In genomic region chr9:102253099-102253498, GRCh38 we compare ENCODE assay signal across 22 cellular contexts.
"Had no signal": no experiment of that assay in that cellular context is flagged by ENCODE, and none has a peak within 500 bp of the region (broad histone marks: within the 10 kb centered on the region; RNA-seq: fewer than 3 reads in every experiment).

No MANE protein-coding gene starts in this region.

- H3K4me3 ChIP-seq: cardiac muscle cell, Peyer's patch had no signal

- DNase-seq: activated CD4-positive, alpha-beta T cell treated with anti-CD3 and anti-CD28 coated beads for 4 hours; activated CD8-positive, alpha-beta memory T cell treated with anti-CD3 and anti-CD28 coated beads, Interleukin-2, amount 50 U/mL, for 4 hours; activated CD8-positive, alpha-beta T cell treated with anti-CD3 and anti-CD28 coated beads for 36 hours; activated gamma-delta T cell treated with Interleukin-2 at 50 U/mL for 16 hours; activated naive CD4-positive, alpha-beta T cell treated with anti-CD3 and anti-CD28 coated beads, Interleukin-2, amount 10 ng/mL, durations not matched to agents 7 days and 5 days; activated naive CD8-positive, alpha-beta T cell treated with anti-CD3 and anti-CD28 coated beads for 36 hours; activated T-cell treated with anti-CD3 and anti-CD28 coated beads, Interleukin-2, amount 50 U/mL, for 72 hours; brain microvascular endothelial cell; KBM-7; NCI-H1048; NCI-H1694 treated with DMSO at 0.1 percent for 48 hours; NCI-H2029 treated with DMSO at 0.1 percent for 48 hours; NCI-H446; NCI-H524 treated with DMSO at 0.1 percent for 48 hours; NCI-H82; Peyer's patch; SIG-M5; T-helper 17 cell; T-helper 9 cell had no signal

- ATAC-seq: activated CD4-positive, CD25-positive, alpha-beta regulatory T cell treated with anti-CD3 and anti-CD28 coated beads, Interleukin-2, amount 50 U/mL, for 24 hours; activated CD8-positive, alpha-beta T cell treated with anti-CD3 and anti-CD28 coated beads for 36 hours; activated T-cell treated with anti-CD3 and anti-CD28 coated beads, Interleukin-2, amount 50 U/mL, for 72 hours; T-helper 17 cell had no signal

- H3K4me1 ChIP-seq: Peyer's patch had no signal

- H3K27me3 ChIP-seq: brain microvascular endothelial cell, cardiac muscle cell, Peyer's patch had no signal

- H3K36me3 ChIP-seq: brain microvascular endothelial cell, cardiac muscle cell, Peyer's patch had no signal

- H3K27ac ChIP-seq: brain microvascular endothelial cell, cardiac muscle cell, Peyer's patch, RWPE1 had no signal

- H3K9me3 ChIP-seq: Peyer's patch had no signal
